ENCODE assay signal across 21 cellular contexts in the genomic region with DNA sequence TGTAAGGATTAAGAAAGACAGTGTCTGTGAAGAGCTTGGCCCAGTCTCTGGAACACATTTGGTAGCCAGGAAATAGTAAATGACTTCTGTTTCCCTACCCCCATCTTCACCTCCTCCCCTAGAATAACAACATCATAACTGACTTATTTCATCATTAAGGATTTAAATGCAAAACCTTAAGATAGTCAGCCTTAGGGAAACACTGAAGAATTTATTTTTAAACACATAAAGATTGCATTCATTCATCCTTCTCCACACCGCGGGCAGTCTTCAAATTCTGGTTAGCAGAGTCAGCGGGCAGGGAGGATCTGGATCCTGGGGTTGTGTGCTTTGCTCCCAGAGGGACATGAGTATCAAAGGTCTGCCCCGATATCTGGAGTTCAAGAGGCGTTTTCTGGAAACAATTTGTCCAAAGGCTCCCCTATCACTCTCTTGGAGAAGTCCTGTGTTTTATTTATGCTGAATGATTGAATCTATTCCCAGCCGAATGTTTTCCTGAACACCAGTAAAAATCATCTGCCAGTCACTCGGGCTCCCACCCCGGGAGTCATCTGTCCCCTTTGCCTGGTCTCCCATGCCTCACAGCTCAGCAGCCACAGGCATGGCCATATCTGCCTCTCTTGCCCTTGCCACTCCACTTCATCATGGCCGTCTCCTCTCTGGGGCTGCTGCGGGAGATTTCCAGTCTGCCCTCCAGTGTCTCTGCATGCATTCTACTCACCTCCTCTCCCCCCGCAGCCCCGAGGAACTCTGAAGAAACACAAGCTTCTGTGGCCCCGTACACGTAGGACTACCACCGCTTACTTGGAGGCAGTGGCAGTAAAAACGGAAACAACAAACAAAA.
"Had no signal": no experiment of that assay in that cellular context is flagged by ENCODE, and none has a peak within 500 bp of the region (broad histone marks: within the 10 kb centered on the region; RNA-seq: fewer than 3 reads in every experiment).

No MANE protein-coding gene starts in this region.

- H3K27ac Mint-ChIP-seq: activated CD4-positive, alpha-beta T cell treated with anti-CD3 and anti-CD28 coated beads, Interleukin-2, amount 10 ng/mL, durations not matched to agents 7 days and 5 days; activated CD8-positive, alpha-beta T cell treated with anti-CD3 and anti-CD28 coated beads for 36 hours; activated naive CD4-positive, alpha-beta T cell treated with anti-CD3 and anti-CD28 coated beads, Interleukin-2, amount 50 U/mL, for 72 hours; naive thymus-derived CD4-positive, alpha-beta T cell; stimulated activated naive CD8-positive, alpha-beta T cell treated with anti-CD3 and anti-CD28 coated beads, Interleukin-15, amount 100 ng/mL, for 72 hours; T-helper 17 cell had no signal

- H3K4me3 ChIP-seq: ascending aorta, dorsolateral prefrontal cortex, heart right ventricle, lung, prostate gland, skin epidermis, tibial nerve, uterus had no signal

- DNase-seq: activated CD4-positive, alpha-beta T cell treated with anti-CD3 and anti-CD28 coated beads, Interleukin-2, amount 10 ng/mL, durations not matched to agents 7 days and 5 days; activated CD4-positive, CD25-positive, alpha-beta regulatory T cell treated with anti-CD3 and anti-CD28 coated beads, Interleukin-2, amount 50 U/mL, for 72 hours; activated CD8-positive, alpha-beta T cell treated with anti-CD3 and anti-CD28 coated beads for 36 hours; activated gamma-delta T cell treated with Interleukin-2 at 50 U/mL for 16 hours; activated T-cell treated with anti-CD3 and anti-CD28 coated beads, Interleukin-2, amount 50 U/mL, for 1 hour; dorsolateral prefrontal cortex; heart right ventricle; naive thymus-derived CD4-positive, alpha-beta T cell; stimulated activated CD4-positive, alpha-beta T cell treated with anti-CD3 and anti-CD28 coated beads, Interleukin-1b, Interleukin-23, amount 100 ng/mL, for 48 hours; stimulated activated naive CD8-positive, alpha-beta T cell treated with anti-CD3 and anti-CD28 coated beads, Interleukin-15, amount 100 ng/mL, for 72 hours; T-helper 17 cell; uterus had no signal

- H3K36me3 ChIP-seq: prostate gland, tibial nerve, uterus had no signal

- H3K27ac ChIP-seq: dorsolateral prefrontal cortex, heart right ventricle, prostate gland had no signal

- H3K27me3 ChIP-seq: ascending aorta, heart right ventricle, tibial nerve, uterus had no signal

- FAIRE-seq: colon, keratinocyte had no signal

- H3K9me3 Mint-ChIP-seq: activated CD4-positive, alpha-beta T cell treated with anti-CD3 and anti-CD28 coated beads, Interleukin-2, amount 10 ng/mL, durations not matched to agents 7 days and 5 days; activated CD8-positive, alpha-beta T cell treated with anti-CD3 and anti-CD28 coated beads for 36 hours; activated naive CD4-positive, alpha-beta T cell treated with anti-CD3 and anti-CD28 coated beads, Interleukin-2, amount 50 U/mL, for 72 hours; central memory CD8-positive, alpha-beta T cell; stimulated activated naive CD8-positive, alpha-beta T cell treated with anti-CD3 and anti-CD28 coated beads, Interleukin-15, amount 100 ng/mL, for 72 hours had no signal

- H3K9me3 ChIP-seq: ascending aorta, heart right ventricle, prostate gland, tibial nerve, uterus had no signal

- H3K4me1 Mint-ChIP-seq: central memory CD8-positive, alpha-beta T cell; stimulated activated naive CD8-positive, alpha-beta T cell treated with anti-CD3 and anti-CD28 coated beads, Interleukin-15, amount 100 ng/mL, for 72 hours; T-helper 17 cell had no signal

- H3K36me3 Mint-ChIP-seq: activated naive CD4-positive, alpha-beta T cell treated with anti-CD3 and anti-CD28 coated beads, Interleukin-2, amount 50 U/mL, for 72 hours; naive thymus-derived CD4-positive, alpha-beta T cell had no signal

- H3K4me3 Mint-ChIP-seq: activated CD4-positive, alpha-beta T cell treated with anti-CD3 and anti-CD28 coated beads, Interleukin-2, amount 10 ng/mL, durations not matched to agents 7 days and 5 days; activated CD8-positive, alpha-beta T cell treated with anti-CD3 and anti-CD28 coated beads for 36 hours; central memory CD8-positive, alpha-beta T cell; naive thymus-derived CD4-positive, alpha-beta T cell; stimulated activated naive CD8-positive, alpha-beta T cell treated with anti-CD3 and anti-CD28 coated beads, Interleukin-15, amount 100 ng/mL, for 72 hours; T-helper 17 cell had no signal

- ATAC-seq: activated CD8-positive, alpha-beta T cell treated with anti-CD3 and anti-CD28 coated beads for 36 hours; activated naive CD4-positive, alpha-beta T cell treated with anti-CD3 and anti-CD28 coated beads, Interleukin-2, amount 50 U/mL, for 72 hours; naive thymus-derived CD4-positive, alpha-beta T cell; stimulated activated naive CD8-positive, alpha-beta T cell treated with anti-CD3 and anti-CD28 coated beads, Interleukin-15, amount 100 ng/mL, for 72 hours; T-helper 17 cell had no signal

- H3K4me1 ChIP-seq: uterus had no signal
